Comparison of ENCODE assay signal across 8 cellular contexts in genomic region chr18:48538531-48539405, GRCh38. TPM values are rescaled to one million over a fixed set of nuclear protein-coding genes. Genes with fewer than 3 reads are reported as not detected.
DNase-seq lines count a peak whose midpoint lies in the region; FAIRE-seq and TF ChIP-seq lines count a peak whose summit lies in the region.

CTIF (plus strand) TSS chr18:48539031; CDS start chr18:48619566, 80,535 bp downstream.

- no peak within 1 kb of the TSS for H2BK5ac ChIP-seq in H9 (ENCODE audit: insufficient read length, low read length)

- no peaks in the 10 kb centered on the region for H3K79me1 ChIP-seq in H9 (ENCODE audit: insufficient read depth, low read depth, low read length, poor library complexity, severe bottlenecking)

- WGBS in H9 (ENCODE audit: extremely low coverage, insufficient read length, low lambda C conversion rate): no CpG with 5 or more reads among the region's 54 CpGs

- H3K27me3 ChIP-seq in H9 (ENCODE audit: insufficient read depth, low read length) (no peaks in the 10 kb centered on the region), MG63 (no peaks in the 10 kb centered on the region), neural progenitor cell (peaks cover 19% of the 10 kb centered on the region)

- no peak within 1 kb of the TSS for H2BK12ac ChIP-seq in H9 (ENCODE audit: insufficient read length, low read depth, low read length)

- H3F3A ChIP-seq in neural progenitor cell (ENCODE audit: low read depth): peaks cover 37% of the 10 kb centered on the region

- H3K4me3 Mint-ChIP-seq in H9: peak within 1 kb of the TSS; percentile 77 to 91
- H3K4me3 Mint-ChIP-seq in activated naive CD4-positive, alpha-beta T cell treated with anti-CD3 and anti-CD28 coated beads, Interleukin-2, amount 10 ng/mL, durations not matched to agents 7 days and 5 days: peak within 1 kb of the TSS; percentile 90
- peak within 1 kb of the TSS; percentile 95 for H3K4me3 Mint-ChIP-seq in neural progenitor cell

- no peaks in the 10 kb centered on the region for H3K9me3 Mint-ChIP-seq in H9
- H3K9me3 Mint-ChIP-seq in activated naive CD4-positive, alpha-beta T cell treated with anti-CD3 and anti-CD28 coated beads, Interleukin-2, amount 10 ng/mL, durations not matched to agents 7 days and 5 days: no peaks in the 10 kb centered on the region
- H3K9me3 Mint-ChIP-seq in neural progenitor cell: no peaks in the 10 kb centered on the region

- H4K20me1 ChIP-seq in H9 (ENCODE audit: control insufficient read depth, insufficient read depth, insufficient read length): no peaks in the 10 kb centered on the region
- peaks cover 29% of the 10 kb centered on the region for H4K20me1 ChIP-seq in neural progenitor cell (ENCODE audit: low read depth)

- in situ Hi-C loops in G401 (cut with HindIII; ENCODE audit: low sequenced_read_pairs): no loop called here

- H3K36me3 ChIP-seq in MG63: peaks cover 15% of the 10 kb centered on the region
- H3K36me3 ChIP-seq in neural progenitor cell: no peaks in the 10 kb centered on the region

- H3K4me1 Mint-ChIP-seq in H9: peaks cover 29 to 34% of the 10 kb centered on the region in 2 experiments
- peaks cover 27% of the 10 kb centered on the region for H3K4me1 Mint-ChIP-seq in activated naive CD4-positive, alpha-beta T cell treated with anti-CD3 and anti-CD28 coated beads, Interleukin-2, amount 10 ng/mL, durations not matched to agents 7 days and 5 days
- peaks cover 21% of the 10 kb centered on the region for H3K4me1 Mint-ChIP-seq in neural progenitor cell

- peak within 1 kb of the TSS; percentile 72 for H3K18ac ChIP-seq in H9 (ENCODE audit: insufficient read length, low read depth, low read length)

- peaks cover 0 to 3% (median 0%) of the 10 kb centered on the region in 3 experiments; a peak in 2 of 7 replicates for H3K36me3 Mint-ChIP-seq in H9 (ENCODE audit: insufficient read depth in 1 of 3, low read depth in 3 of 3)
- H3K36me3 Mint-ChIP-seq in activated naive CD4-positive, alpha-beta T cell treated with anti-CD3 and anti-CD28 coated beads, Interleukin-2, amount 10 ng/mL, durations not matched to agents 7 days and 5 days: no peaks in the 10 kb centered on the region
- no peaks in the 10 kb centered on the region for H3K36me3 Mint-ChIP-seq in neural progenitor cell

- H2AFZ ChIP-seq in H9 (ENCODE audit: low read length) (peak within 1 kb of the TSS; percentile 69), neural progenitor cell (replicated peaks) (peak within 1 kb of the TSS; percentile 99)

- FAIRE-seq in frontal cortex (lab: Jason Lieb, UNC): no peak

- H3K4me3 ChIP-seq in MG63 (peak within 1 kb of the TSS; percentile 94), neural progenitor cell (peak within 1 kb of the TSS; percentile 75)

- peak within 1 kb of the TSS; percentile 71 for H3K14ac ChIP-seq in H9 (ENCODE audit: insufficient read depth, low read length)

- CTCF ChIA-PET in activated naive CD4-positive, alpha-beta T cell treated with anti-CD3 and anti-CD28 coated beads, Interleukin-2, amount 10 ng/mL, durations not matched to agents 7 days and 5 days (lab: Charles Lee): no interaction called here

- H2BK15ac ChIP-seq in H9 (ENCODE audit: low read depth, low read length): no peak within 1 kb of the TSS

- H3K79me2 ChIP-seq in H9 (ENCODE audit: insufficient read depth, low read length) (no peaks in the 10 kb centered on the region), neural progenitor cell (ENCODE audit: low read depth) (peaks cover 15% of the 10 kb centered on the region)

- H4K5ac ChIP-seq in H9 (ENCODE audit: insufficient read length, low read depth, low read length): no peak within 1 kb of the TSS

- no peak within 1 kb of the TSS for H3T11ph ChIP-seq in H9 (ENCODE audit: low read length)

- H3K27ac ChIP-seq in H9 (ENCODE audit: insufficient read length, low read depth, low read length) (no peak within 1 kb of the TSS), neural progenitor cell (no peak within 1 kb of the TSS)

- H3K56ac ChIP-seq in H9 (ENCODE audit: insufficient read length, low read depth, low read length): no peak within 1 kb of the TSS

- H3K27me3 Mint-ChIP-seq in H9 (ENCODE audit: low read depth) (peaks cover 40% of the 10 kb centered on the region), neural progenitor cell (ENCODE audit: insufficient read depth, low read depth) (peaks cover 9% of the 10 kb centered on the region)
- H3K27me3 Mint-ChIP-seq in activated naive CD4-positive, alpha-beta T cell treated with anti-CD3 and anti-CD28 coated beads, Interleukin-2, amount 10 ng/mL, durations not matched to agents 7 days and 5 days: peaks cover 56% of the 10 kb centered on the region

- DNase-seq in G401 (ENCODE audit: low spot score): peak; percentile 99
- DNase-seq in H9: peak; percentile 97
- peak; percentile 96 for DNase-seq in MG63
- DNase-seq in SHP77 treated with DMSO at 0.1 percent for 48 hours (lab: John Stamatoyannopoulos, UW): peak; percentile 94
- DNase-seq in activated naive CD4-positive, alpha-beta T cell treated with anti-CD3 and anti-CD28 coated beads, Interleukin-2, amount 10 ng/mL, durations not matched to agents 7 days and 5 days: peak; percentile 85
- DNase-seq in frontal cortex (ENCODE audit: low spot score in 2 of 2): peak; percentile 96 to 97
- DNase-seq in neural progenitor cell (ENCODE audit: low spot score): peak; percentile 98
- DNase-seq in superior temporal gyrus (ENCODE audit: extremely low spot score): peak; percentile 98

- H3K27ac Mint-ChIP-seq in H9 (peak within 1 kb of the TSS in 2 of 3 experiments; percentile 46 to 48; a peak in 2 of 7 replicates), neural progenitor cell (peak within 1 kb of the TSS; percentile 76)
- no peak within 1 kb of the TSS for H3K27ac Mint-ChIP-seq in activated naive CD4-positive, alpha-beta T cell treated with anti-CD3 and anti-CD28 coated beads, Interleukin-2, amount 10 ng/mL, durations not matched to agents 7 days and 5 days

- no peak within 1 kb of the TSS for H3K23ac ChIP-seq in H9 (ENCODE audit: insufficient read length, low read depth, low read length)

- TF ChIP-seq CTCF in H9 (conservative IDR thresholded peaks at IDR 0.05) (no peak), neural progenitor cell (IDR thresholded peaks at IDR 0.05) (peak; percentile 18)

- peaks cover 23% of the 10 kb centered on the region for H3K23me2 ChIP-seq in H9 (ENCODE audit: insufficient read length, low read depth, low read length, poor library complexity, severe bottlenecking)

- H2AK5ac ChIP-seq in H9 (ENCODE audit: insufficient read length, low read length): no peak within 1 kb of the TSS

- no peak within 1 kb of the TSS for H4K91ac ChIP-seq in H9 (ENCODE audit: insufficient read length, low read depth, low read length)

- H3K9me3 ChIP-seq in H9 (ENCODE audit: control insufficient read depth, low read depth, low read length) (no peaks in the 10 kb centered on the region), MG63 (no peaks in the 10 kb centered on the region), neural progenitor cell (ENCODE audit: low read depth) (no peaks in the 10 kb centered on the region)

- peak within 1 kb of the TSS; percentile 81 for H3K4me2 ChIP-seq in H9 (ENCODE audit: insufficient read depth, insufficient read length, low read length)
- H3K4me2 ChIP-seq in neural progenitor cell: peak within 1 kb of the TSS; percentile 98

- peaks cover 13% of the 10 kb centered on the region; the same call in 1 of the 2 replicates for H3K4me1 ChIP-seq in H9 (ENCODE audit: insufficient read depth, low read length)
- peaks cover 9% of the 10 kb centered on the region for H3K4me1 ChIP-seq in neural progenitor cell

- no peak within 1 kb of the TSS for H2BK20ac ChIP-seq in H9 (ENCODE audit: low read depth, low read length, poor library complexity, severe bottlenecking)

- H2BK120ac ChIP-seq in H9 (ENCODE audit: low read depth, low read length, poor library complexity, severe bottlenecking): no peak within 1 kb of the TSS

- no peak within 1 kb of the TSS for H4K8ac ChIP-seq in H9 (replicated peaks; ENCODE audit: insufficient read length, low read depth, low read length)

- no peak within 1 kb of the TSS for H3K4ac ChIP-seq in H9 (ENCODE audit: low read depth, low read length)

- H3K9ac ChIP-seq in H9 (ENCODE audit: extremely low read depth, insufficient read length, low read length) (peak within 1 kb of the TSS; percentile 60), neural progenitor cell (no peak within 1 kb of the TSS)

RNA-seq across cellular contexts. Expression of gene CTIF, which starts in this region (rescaled TPM):
- 4.6 and 5.9 TPM in 2 replicates for total RNA-seq in G401 (2014; rRNA removed; shearing (Covaris generic))
- total RNA-seq in H9 (2021): 14.4 and 15.8 TPM in 2 replicates
- 10.2 and 20.6 TPM in 2 replicates for total RNA-seq in MG63 (2014; rRNA removed; shearing (Covaris generic); ENCODE audit: low replicate concordance)
- 42.0 TPM for total RNA-seq in frontal cortex
- 14.7 and 17.6 TPM in 2 replicates for total RNA-seq in neural progenitor cell (ENCODE audit: low replicate concordance)
